ENCODE assay signal across 22 cellular contexts in genomic region chr2:239343460-239343859, GRCh38.
"Had no signal": no experiment of that assay in that cellular context is flagged by ENCODE, and none has a peak within 500 bp of the region (broad histone marks: within the 10 kb centered on the region; RNA-seq: fewer than 3 reads in every experiment).

No MANE protein-coding gene starts in this region.

- DNase-seq: activated B cell treated with CpG ODN at 0.5 μM for 24 hours; activated CD4-positive, alpha-beta T cell treated with anti-CD3 and anti-CD28 coated beads for 1 hour; activated CD4-positive, alpha-beta T cell treated with anti-CD3 and anti-CD28 coated beads, Interleukin-2, amount 10 ng/mL, durations not matched to agents 24 days and 14 days; activated CD4-positive, alpha-beta T cell treated with anti-CD3 and anti-CD28 coated beads, Interleukin-2, amount 50 U/mL, for 48 hours; activated CD8-positive, alpha-beta memory T cell treated with anti-CD3 and anti-CD28 coated beads, Interleukin-2, amount 10 ng/mL, durations not matched to agents 7 days and 5 days; activated effector memory CD4-positive, alpha-beta T cell treated with Interleukin-2 at 50 U/mL for 16 hours; activated naive CD4-positive, alpha-beta T cell; activated T-cell treated with anti-CD3 and anti-CD28 coated beads, Interleukin-2, amount 50 U/mL, for 24 hours; aorta; IMR-90; KBM-7; NCI-H1092; NCI-H1417 treated with DMSO at 0.1 percent for 48 hours; NCI-H1694; NCI-H2029 treated with DMSO at 0.1 percent for 48 hours; NCI-H446; NCI-H524; PC-3; SIG-M5; T-helper 17 cell; T-helper 9 cell had no signal

- ATAC-seq: activated CD8-positive, alpha-beta memory T cell treated with anti-CD3 and anti-CD28 coated beads, Interleukin-2, amount 10 ng/mL, durations not matched to agents 7 days and 5 days; PC-3; T-helper 17 cell had no signal

- H3K4me1 ChIP-seq: breast epithelium had no signal

- H3K27me3 ChIP-seq: breast epithelium had no signal

- H3K27ac ChIP-seq: breast epithelium had no signal

- H3K9me3 ChIP-seq: breast epithelium had no signal

- H3K36me3 ChIP-seq: breast epithelium had no signal

- H3K4me3 ChIP-seq: breast epithelium had no signal
